ENCODE assay signal across 2 cellular contexts in the genomic region with DNA sequence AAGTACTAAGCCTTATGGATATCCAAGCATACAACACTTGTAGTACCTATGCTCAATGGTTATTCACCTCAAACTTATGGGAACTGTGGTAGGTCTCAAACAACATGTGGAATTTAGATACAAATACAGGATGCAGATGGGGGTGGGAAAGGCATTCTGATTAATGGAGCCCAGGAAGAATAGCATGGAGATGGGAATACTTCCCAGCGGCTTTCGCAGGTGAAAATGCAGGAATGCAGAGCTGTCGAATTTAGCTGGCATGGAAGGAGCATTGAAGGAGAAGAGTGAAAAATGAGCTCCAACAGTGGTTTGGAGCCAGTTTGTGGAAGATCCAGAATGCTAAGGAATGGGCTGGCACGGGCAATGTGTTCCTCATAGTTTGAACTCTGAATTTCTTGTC.
TF ChIP-seq lines count a peak whose summit lies in the region.

No MANE protein-coding gene starts in this region.

TF ChIP-seq in liver, 16 proteins besides CTCF, POLR2A, EP300 and RAD21 (continued from another document):
- no peak for TF ChIP-seq HNF4A (conservative IDR thresholded peaks at IDR 0.05)
- no peak for TF ChIP-seq GABPA (IDR thresholded peaks at IDR 0.05 in 1 of 2, conservative IDR thresholded peaks at IDR 0.05 in 1 of 2)
- TF ChIP-seq TAF1 (conservative IDR thresholded peaks at IDR 0.05): no peak
- TF ChIP-seq, protein P1, sequence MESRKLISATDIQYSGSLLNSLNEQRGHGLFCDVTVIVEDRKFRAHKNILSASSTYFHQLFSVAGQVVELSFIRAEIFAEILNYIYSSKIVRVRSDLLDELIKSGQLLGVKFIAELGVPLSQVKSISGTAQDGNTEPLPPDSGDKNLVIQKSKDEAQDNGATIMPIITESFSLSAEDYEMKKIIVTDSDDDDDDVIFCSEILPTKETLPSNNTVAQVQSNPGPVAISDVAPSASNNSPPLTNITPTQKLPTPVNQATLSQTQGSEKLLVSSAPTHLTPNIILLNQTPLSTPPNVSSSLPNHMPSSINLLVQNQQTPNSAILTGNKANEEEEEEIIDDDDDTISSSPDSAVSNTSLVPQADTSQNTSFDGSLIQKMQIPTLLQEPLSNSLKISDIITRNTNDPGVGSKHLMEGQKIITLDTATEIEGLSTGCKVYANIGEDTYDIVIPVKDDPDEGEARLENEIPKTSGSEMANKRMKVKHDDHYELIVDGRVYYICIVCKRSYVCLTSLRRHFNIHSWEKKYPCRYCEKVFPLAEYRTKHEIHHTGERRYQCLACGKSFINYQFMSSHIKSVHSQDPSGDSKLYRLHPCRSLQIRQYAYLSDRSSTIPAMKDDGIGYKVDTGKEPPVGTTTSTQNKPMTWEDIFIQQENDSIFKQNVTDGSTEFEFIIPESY (IDR thresholded peaks at IDR 0.05): no peak
- no peak for TF ChIP-seq SP1 (IDR thresholded peaks at IDR 0.05)
- no peak for TF ChIP-seq EGR1 (IDR thresholded peaks at IDR 0.05; ENCODE audit: low read depth in 2 of 2)
- no peak for TF ChIP-seq FOXA2 (IDR thresholded peaks at IDR 0.05)
- no peak for TF ChIP-seq JUND (IDR thresholded peaks at IDR 0.05)
- TF ChIP-seq, protein P2, sequence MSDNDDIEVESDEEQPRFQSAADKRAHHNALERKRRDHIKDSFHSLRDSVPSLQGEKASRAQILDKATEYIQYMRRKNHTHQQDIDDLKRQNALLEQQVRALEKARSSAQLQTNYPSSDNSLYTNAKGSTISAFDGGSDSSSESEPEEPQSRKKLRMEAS (IDR thresholded peaks at IDR 0.05): no peak

TF ChIP-seq in HepG2, 621 proteins besides CTCF, POLR2A, EP300 and RAD21 (continued from another document):
- TF ChIP-seq ZNF121 (CRISPR knock-in tag; IDR thresholded peaks at IDR 0.05): no peak
- TF ChIP-seq, protein P3, sequence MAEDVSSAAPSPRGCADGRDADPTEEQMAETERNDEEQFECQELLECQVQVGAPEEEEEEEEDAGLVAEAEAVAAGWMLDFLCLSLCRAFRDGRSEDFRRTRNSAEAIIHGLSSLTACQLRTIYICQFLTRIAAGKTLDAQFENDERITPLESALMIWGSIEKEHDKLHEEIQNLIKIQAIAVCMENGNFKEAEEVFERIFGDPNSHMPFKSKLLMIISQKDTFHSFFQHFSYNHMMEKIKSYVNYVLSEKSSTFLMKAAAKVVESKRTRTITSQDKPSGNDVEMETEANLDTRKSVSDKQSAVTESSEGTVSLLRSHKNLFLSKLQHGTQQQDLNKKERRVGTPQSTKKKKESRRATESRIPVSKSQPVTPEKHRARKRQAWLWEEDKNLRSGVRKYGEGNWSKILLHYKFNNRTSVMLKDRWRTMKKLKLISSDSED (CRISPR knock-in tag; IDR thresholded peaks at IDR 0.05): no peak
- TF ChIP-seq, protein P4, sequence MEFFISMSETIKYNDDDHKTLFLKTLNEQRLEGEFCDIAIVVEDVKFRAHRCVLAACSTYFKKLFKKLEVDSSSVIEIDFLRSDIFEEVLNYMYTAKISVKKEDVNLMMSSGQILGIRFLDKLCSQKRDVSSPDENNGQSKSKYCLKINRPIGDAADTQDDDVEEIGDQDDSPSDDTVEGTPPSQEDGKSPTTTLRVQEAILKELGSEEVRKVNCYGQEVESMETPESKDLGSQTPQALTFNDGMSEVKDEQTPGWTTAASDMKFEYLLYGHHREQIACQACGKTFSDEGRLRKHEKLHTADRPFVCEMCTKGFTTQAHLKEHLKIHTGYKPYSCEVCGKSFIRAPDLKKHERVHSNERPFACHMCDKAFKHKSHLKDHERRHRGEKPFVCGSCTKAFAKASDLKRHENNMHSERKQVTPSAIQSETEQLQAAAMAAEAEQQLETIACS (CRISPR knock-in tag; IDR thresholded peaks at IDR 0.05): no peak
- TF ChIP-seq RXRB (CRISPR knock-in tag; IDR thresholded peaks at IDR 0.05; ENCODE audit: borderline replicate concordance): no peak
- TF ChIP-seq ZSCAN30 (CRISPR knock-in tag; IDR thresholded peaks at IDR 0.05): no peak
- no peak for TF ChIP-seq HMGA1 (CRISPR knock-in tag; conservative IDR thresholded peaks at IDR 0.05)
- TF ChIP-seq, protein P5, sequence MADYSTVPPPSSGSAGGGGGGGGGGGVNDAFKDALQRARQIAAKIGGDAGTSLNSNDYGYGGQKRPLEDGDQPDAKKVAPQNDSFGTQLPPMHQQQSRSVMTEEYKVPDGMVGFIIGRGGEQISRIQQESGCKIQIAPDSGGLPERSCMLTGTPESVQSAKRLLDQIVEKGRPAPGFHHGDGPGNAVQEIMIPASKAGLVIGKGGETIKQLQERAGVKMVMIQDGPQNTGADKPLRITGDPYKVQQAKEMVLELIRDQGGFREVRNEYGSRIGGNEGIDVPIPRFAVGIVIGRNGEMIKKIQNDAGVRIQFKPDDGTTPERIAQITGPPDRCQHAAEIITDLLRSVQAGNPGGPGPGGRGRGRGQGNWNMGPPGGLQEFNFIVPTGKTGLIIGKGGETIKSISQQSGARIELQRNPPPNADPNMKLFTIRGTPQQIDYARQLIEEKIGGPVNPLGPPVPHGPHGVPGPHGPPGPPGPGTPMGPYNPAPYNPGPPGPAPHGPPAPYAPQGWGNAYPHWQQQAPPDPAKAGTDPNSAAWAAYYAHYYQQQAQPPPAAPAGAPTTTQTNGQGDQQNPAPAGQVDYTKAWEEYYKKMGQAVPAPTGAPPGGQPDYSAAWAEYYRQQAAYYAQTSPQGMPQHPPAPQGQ (CRISPR knock-in tag; IDR thresholded peaks at IDR 0.05; ENCODE audit: borderline replicate concordance): no peak
- no peak for TF ChIP-seq JUND (CRISPR knock-in tag; IDR thresholded peaks at IDR 0.05)
TF ChIP-seq in HepG2: peak in this region for 0.
